Comparison of ENCODE assay signal across 28 cellular contexts in genomic region chr1:62367005-62367547, GRCh38. TPM values are rescaled to one million over a fixed set of nuclear protein-coding genes. Genes with fewer than 3 reads are reported as not detected.
"Had no signal": no experiment of that assay in that cellular context is flagged by ENCODE, and none has a peak within 500 bp of the region (broad histone marks: within the 10 kb centered on the region; RNA-seq: fewer than 3 reads in every experiment).

No MANE protein-coding gene starts in this region.

- H3K4me1 ChIP-seq: esophagus squamous epithelium, foreskin keratinocyte, gastroesophageal sphincter, heart left ventricle, parathyroid adenoma, spleen, tibial nerve, upper lobe of left lung had no signal

- H3K9ac ChIP-seq: parathyroid adenoma had no signal

- H3K9me3 Mint-ChIP-seq: effector memory CD8-positive, alpha-beta T cell; natural killer cell; stimulated activated naive CD8-positive, alpha-beta T cell treated with anti-CD3 and anti-CD28 coated beads, Interleukin-15, Interleukin-2, amounts not matched to agents 100 ng/mL and 50 ng/mL, for 24 hours had no signal

- H3K36me3 Mint-ChIP-seq: memory B cell; natural killer cell; stimulated activated memory B cell treated with anti-CD40 and anti-IgM and Interleukin-4, amounts not matched to agents 10 μg/mL and 1 μg/mL and 100 μg/mL, for 72 hours had no signal

- H3K27me3 Mint-ChIP-seq: memory B cell; stimulated activated memory B cell treated with anti-CD40 and anti-IgM and Interleukin-4, amounts not matched to agents 10 μg/mL and 1 μg/mL and 100 μg/mL, for 72 hours had no signal

- H3K4me3 Mint-ChIP-seq: effector memory CD8-positive, alpha-beta T cell; memory B cell; natural killer cell; stimulated activated memory B cell treated with anti-CD40 and anti-IgM and Interleukin-4, amounts not matched to agents 10 μg/mL and 1 μg/mL and 100 μg/mL, for 72 hours; stimulated activated naive CD8-positive, alpha-beta T cell treated with anti-CD3 and anti-CD28 coated beads, Interleukin-15, Interleukin-2, amounts not matched to agents 100 ng/mL and 50 ng/mL, for 24 hours had no signal

- H3K79me2 ChIP-seq: hepatocyte, parathyroid adenoma had no signal

- ATAC-seq: effector memory CD8-positive, alpha-beta T cell; foreskin keratinocyte; gastroesophageal sphincter; heart left ventricle; left lobe of liver; natural killer cell; stimulated activated memory B cell treated with anti-CD40 and anti-IgM and Interleukin-4, amounts not matched to agents 10 μg/mL and 1 μg/mL and 100 μg/mL, for 72 hours had no signal

- FAIRE-seq: endometrium, kidney, urothelium cell line had no signal

- H3K27ac Mint-ChIP-seq: effector memory CD8-positive, alpha-beta T cell; memory B cell; natural killer cell; progenitor cell of endocrine pancreas; stimulated activated memory B cell treated with anti-CD40 and anti-IgM and Interleukin-4, amounts not matched to agents 10 μg/mL and 1 μg/mL and 100 μg/mL, for 72 hours; stimulated activated naive CD8-positive, alpha-beta T cell treated with anti-CD3 and anti-CD28 coated beads, Interleukin-15, Interleukin-2, amounts not matched to agents 100 ng/mL and 50 ng/mL, for 24 hours had no signal

- H3K4me2 ChIP-seq: hepatocyte had no signal

- DNase-seq: effector memory CD8-positive, alpha-beta T cell; erythroblast; esophagus squamous epithelium; foreskin keratinocyte; heart left ventricle; kidney; natural killer cell; spleen; stimulated activated CD4-positive, alpha-beta T cell treated with anti-CD3 and anti-CD28 coated beads, Interleukin-4, amount 100 ng/mL, for 4 hours; upper lobe of left lung had no signal

- H3K36me3 ChIP-seq: esophagus squamous epithelium, gastroesophageal sphincter, heart left ventricle, neutrophil, spleen, thoracic aorta, tibial nerve, upper lobe of left lung had no signal

- H3K27me3 ChIP-seq: esophagus squamous epithelium, gastroesophageal sphincter, hepatocyte, neutrophil, spleen, tibial nerve, upper lobe of left lung had no signal

- H3K27ac ChIP-seq: coronary artery, esophagus squamous epithelium, foreskin keratinocyte, gastroesophageal sphincter, heart left ventricle, hepatocyte, neutrophil, parathyroid adenoma, skin epidermis, spleen, thoracic aorta, tibial nerve, upper lobe of left lung had no signal

- H3K4me1 Mint-ChIP-seq: memory B cell; natural killer cell; stimulated activated memory B cell treated with anti-CD40 and anti-IgM and Interleukin-4, amounts not matched to agents 10 μg/mL and 1 μg/mL and 100 μg/mL, for 72 hours had no signal

- H3K9me3 ChIP-seq: esophagus squamous epithelium, neutrophil, thoracic aorta, upper lobe of left lung had no signal

- H2AFZ ChIP-seq: hepatocyte, parathyroid adenoma had no signal

- H3K4me3 ChIP-seq: coronary artery, esophagus squamous epithelium, gastroesophageal sphincter, heart left ventricle, hepatocyte, lung, skin epidermis, spleen, thoracic aorta, tibial nerve, upper lobe of left lung had no signal

RNA-seq across cellular contexts. Expression of gene KANK4, which starts 47.8 kb away (rescaled TPM):
- total RNA-seq: dermis microvascular lymphatic vessel endothelial cell, mononuclear cell, natural killer cell had no signal
